Comparison of ENCODE assay signal across 8 cellular contexts in genomic region chr7:128343554-128344430, GRCh38. TPM values are rescaled to one million over a fixed set of nuclear protein-coding genes. Genes with fewer than 3 reads are reported as not detected.
DNase-seq lines count a peak whose midpoint lies in the region; ATAC-seq, FAIRE-seq and TF ChIP-seq lines count a peak whose summit lies in the region.

TSS of gene RBM28 (minus strand) at chr7:128343908. CDS start at chr7:128343793, 115 bp downstream.

- peaks cover 0 to 8% of the 10 kb centered on the region in 2 donors for H3K4me1 ChIP-seq in breast epithelium
- H3K4me1 ChIP-seq in small intestine (ENCODE audit: control insufficient read depth in 2 of 2, insufficient read depth in 1 of 2, low read depth in 1 of 2, low read length in 1 of 2) = peaks cover 0 to 8% of the 10 kb centered on the region in 2 donors

- peak; percentile 40 for DNase-seq in AG04449 (ENCODE audit: low read depth, low spot score)
- DNase-seq in NCI-H2196 (lab: John Stamatoyannopoulos, UW; ENCODE audit: unreplicated experiment) = peak; percentile 93
- peak; percentile 84 for DNase-seq in WERI-Rb-1
- peak; percentile 80 to 84 for DNase-seq in breast epithelium (ENCODE audit: low spot score in 2 of 2)
- peak; percentile 91 for DNase-seq in iPS-NIHi11 (ENCODE audit: low spot score)
- peak; percentile 94 for DNase-seq in small intestine

- ATAC-seq in GM18868 (IDR thresholded peaks at IDR 0.05; ENCODE audit: unreplicated experiment) (peak; percentile 93), HG03103 (IDR thresholded peaks at IDR 0.05; ENCODE audit: low read depth, unreplicated experiment) (peak; percentile 91)

- no peak for TF ChIP-seq POLR2A in breast epithelium (IDR thresholded peaks at IDR 0.05)

- FAIRE-seq in small intestine (lab: Jason Lieb, UNC) = no peak

- H3K27me3 ChIP-seq in WERI-Rb-1 (ENCODE audit: insufficient read depth, low read depth, severe bottlenecking) = no peaks in the 10 kb centered on the region
- no peaks in the 10 kb centered on the region for H3K27me3 ChIP-seq in breast epithelium
- H3K27me3 ChIP-seq in small intestine (ENCODE audit: control insufficient read depth in 2 of 2, insufficient read depth in 2 of 2, low read length in 2 of 2) = no peaks in the 10 kb centered on the region

- H3K27ac ChIP-seq in WERI-Rb-1 (peak within 1 kb of the TSS; percentile 80), breast epithelium (peak within 1 kb of the TSS; percentile 76 to 82), small intestine (ENCODE audit: low read depth in 1 of 2, low read length in 1 of 2) (peak within 1 kb of the TSS; percentile 56 to 89)

- peaks cover 12% of the 10 kb centered on the region for H3K36me3 ChIP-seq in WERI-Rb-1
- H3K36me3 ChIP-seq in breast epithelium = no peaks in the 10 kb centered on the region
- H3K36me3 ChIP-seq in small intestine (ENCODE audit: control insufficient read depth in 2 of 2, insufficient read depth in 2 of 2, low read length in 2 of 2) = peaks cover 2% of the 10 kb centered on the region in 2 donors

- WGBS in small intestine, 3 donors = 12 to 13% (median 13%) methylated on average over 49 of the region's 49 CpGs

- H3K4me3 ChIP-seq in AG04449 (ENCODE audit: low read depth, low read length) (peak within 1 kb of the TSS; percentile 90), WERI-Rb-1 (ENCODE audit: low read depth, low read length) (peak within 1 kb of the TSS; percentile 97), breast epithelium (peak within 1 kb of the TSS; percentile 79 to 86 (median 85)), small intestine (ENCODE audit: low read depth in 1 of 2, low read length in 2 of 2) (peak within 1 kb of the TSS; percentile 66 to 71)

- POLR2A ChIA-PET in AG04449 (lab: Yijun Ruan, JAX) = interaction anchor here (0.6 to 1.0 kb wide), 7 partner anchors 12 to 636 kb away, joined by 3 to 5 read pairs (median 3); partner anchors contain the start of gene HILPDA

- CTCF ChIA-PET in AG04449 (lab: Yijun Ruan, JAX) = interaction anchor here (0.8 to 15.0 kb wide), 13 partner anchors 9 to 123 kb away, joined by 3 to 690 read pairs (median 4); no protein-coding TSS in a partner anchor

- TF ChIP-seq CTCF in AG04449 (IDR thresholded peaks at IDR 0.05; ENCODE audit: insufficient read depth, low read length, missing control alignments) (no peak), WERI-Rb-1 (IDR thresholded peaks at IDR 0.05; ENCODE audit: low read depth, low read length) (no peak), breast epithelium (IDR thresholded peaks at IDR 0.05) (no peak)

- H3K9me3 ChIP-seq in WERI-Rb-1 (ENCODE audit: severe bottlenecking) (no peaks in the 10 kb centered on the region), breast epithelium (no peaks in the 10 kb centered on the region), small intestine (ENCODE audit: control insufficient read depth, low read depth) (no peaks in the 10 kb centered on the region)

- intact Hi-C loops in breast epithelium (cut with DNase I; ENCODE audit: low total_unique reads) = no loop called here

RNA-seq across cellular contexts. Expression of gene RBM28, which starts in this region (rescaled TPM):
- 10 to 100 TPM; 28.8 to 47.5 (median 35.7) TPM for total RNA-seq in breast epithelium
- polyA plus RNA-seq in small intestine = 10 to 100 TPM; 11.2 to 15.1 (median 14.1) TPM

Comparison
In these comparisons a context has a peak if more than half of its experiments do, and no peak if none do; other contexts are left out.
1. Peak in every context shown above with its lines: DNase-seq, ATAC-seq, H3K4me3 ChIP-seq and H3K27ac ChIP-seq.
2. DNase-seq: peak in every context shown above with its lines; median percentile 94 in small intestine; 93 in NCI-H2196; 91 in iPS-NIHi11; 84 in WERI-Rb-1; 82 in breast epithelium; 40 in AG04449.